Comparison of ENCODE assay signal across 12 cellular contexts in genomic region chr12:58310368-58310767, GRCh38.
DNase-seq lines count a peak whose midpoint lies in the region; ATAC-seq lines count a peak whose summit lies in the region.
"Had no signal": no experiment of that assay in that cellular context is flagged by ENCODE, and none has a peak within 500 bp of the region (broad histone marks: within the 10 kb centered on the region; RNA-seq: fewer than 3 reads in every experiment).

No MANE protein-coding gene starts in this region.

- H3K9me3 ChIP-seq in mesodermal cell (ENCODE audit: control insufficient read depth, low read length): peaks cover 15% of the 10 kb centered on the region
- no peaks in the 10 kb centered on the region for H3K9me3 ChIP-seq in naive thymus-derived CD4-positive, alpha-beta T cell (ENCODE audit: control insufficient read depth in 2 of 3, low read length in 3 of 3)

- peaks cover 0 to 9% (median 0%) of the 10 kb centered on the region in 11 donors for H3K9me3 Mint-ChIP-seq in naive thymus-derived CD4-positive, alpha-beta T cell

- no CpG with 5 or more reads among the region's 4 CpGs for WGBS in mesodermal cell (ENCODE audit: insufficient coverage in 2 of 2), 2 experiments

- H3K4me1 ChIP-seq in mesodermal cell (ENCODE audit: control insufficient read depth, insufficient read depth, low read length, poor library complexity, severe bottlenecking): peaks cover 31% of the 10 kb centered on the region
- no peaks in the 10 kb centered on the region for H3K4me1 ChIP-seq in naive thymus-derived CD4-positive, alpha-beta T cell (ENCODE audit: control insufficient read depth in 2 of 2, insufficient read depth in 2 of 2, low read length in 2 of 2)

- H3K27ac ChIP-seq in mesodermal cell (ENCODE audit: low read depth, low read length, severe bottlenecking): peak overlapping the region; percentile 89
- H3K27ac ChIP-seq in naive thymus-derived CD4-positive, alpha-beta T cell (ENCODE audit: low read depth, low read length): no peak overlapping the region
- H3K27ac ChIP-seq: RWPE1 had no signal

- no peak for ATAC-seq in naive thymus-derived CD4-positive, alpha-beta T cell
- ATAC-seq in HG03139 (IDR thresholded peaks at IDR 0.05; ENCODE audit: unreplicated experiment): no peak
- ATAC-seq in HG02870 (IDR thresholded peaks at IDR 0.05; ENCODE audit: unreplicated experiment): no peak
- ATAC-seq: natural killer cell had no signal

- no peaks in the 10 kb centered on the region for H3K4me1 Mint-ChIP-seq in naive thymus-derived CD4-positive, alpha-beta T cell
- H3K4me1 Mint-ChIP-seq: natural killer cell had no signal

- intact Hi-C loops in naive thymus-derived CD4-positive, alpha-beta T cell (cut with micrococcal nuclease): no loop called here

- H3K4me3 ChIP-seq in mesodermal cell (ENCODE audit: extremely low read depth, insufficient read depth, low read length, poor library complexity, severe bottlenecking): no peak overlapping the region
- no peak overlapping the region for H3K4me3 ChIP-seq in naive thymus-derived CD4-positive, alpha-beta T cell (ENCODE audit: low read length)

- CTCF ChIA-PET in naive thymus-derived CD4-positive, alpha-beta T cell (lab: Charles Lee): no interaction called here

- peaks cover 0 to 15% (median 5%) of the 10 kb centered on the region in 5 donors for H3K27me3 Mint-ChIP-seq in naive thymus-derived CD4-positive, alpha-beta T cell

- H3K27ac Mint-ChIP-seq in naive thymus-derived CD4-positive, alpha-beta T cell: no peak overlapping the region
- H3K27ac Mint-ChIP-seq: natural killer cell had no signal

- POLR2A ChIA-PET in naive thymus-derived CD4-positive, alpha-beta T cell (lab: Charles Lee): no interaction called here

- H3K4me3 Mint-ChIP-seq in naive thymus-derived CD4-positive, alpha-beta T cell: no peak overlapping the region
- H3K4me3 Mint-ChIP-seq: natural killer cell had no signal

- H3K36me3 ChIP-seq in mesodermal cell (ENCODE audit: control insufficient read depth, insufficient read depth, low read length): no peaks in the 10 kb centered on the region
- no peaks in the 10 kb centered on the region for H3K36me3 ChIP-seq in naive thymus-derived CD4-positive, alpha-beta T cell (ENCODE audit: control insufficient read depth in 2 of 3, insufficient read depth in 3 of 3, low read length in 3 of 3)

- peak; percentile 11 for DNase-seq in AG20443 (ENCODE audit: low spot score)
- DNase-seq in M059J (ENCODE audit: low read depth): peak; percentile 79
- DNase-seq in dedifferentiated amniotic fluid mesenchymal stem cell (ENCODE audit: extremely low spot score): peak; percentile 26
- no peak for DNase-seq in naive thymus-derived CD4-positive, alpha-beta T cell
- no peak for DNase-seq in activated CD4-positive, alpha-beta T cell treated with anti-CD3 and anti-CD28 coated beads for 1 hour
- DNase-seq: anterior cingulate cortex, kidney, natural killer cell had no signal

- H3K36me3 Mint-ChIP-seq in naive thymus-derived CD4-positive, alpha-beta T cell: no peaks in the 10 kb centered on the region
- H3K36me3 Mint-ChIP-seq: natural killer cell had no signal

- no peaks in the 10 kb centered on the region for H3K27me3 ChIP-seq in naive thymus-derived CD4-positive, alpha-beta T cell (ENCODE audit: control insufficient read depth in 2 of 2, insufficient read depth in 2 of 2, low read length in 2 of 2)

Comparison
In these comparisons a context has a peak if more than half of its experiments do, and no peak if none do; other contexts are left out.
1. DNase-seq: peak in AG20443 (single experiment), M059J (single experiment) and dedifferentiated amniotic fluid mesenchymal stem cell (single experiment); none in naive thymus-derived CD4-positive, alpha-beta T cell (0 of 9) and activated CD4-positive, alpha-beta T cell treated with anti-CD3 and anti-CD28 coated beads for 1 hour (single experiment).